19 cellular contexts compared by ENCODE assay signal in genomic region chr17:14875557-14876412, GRCh38.
"Had no signal": no experiment of that assay in that cellular context is flagged by ENCODE, and none has a peak within 500 bp of the region (broad histone marks: within the 10 kb centered on the region; RNA-seq: fewer than 3 reads in every experiment).

No MANE protein-coding gene starts in this region.

- H3K36me3 ChIP-seq: cardiac muscle cell, heart left ventricle, left lung, lower lobe of right lung, tibial artery, upper lobe of left lung had no signal

- H3K9me3 Mint-ChIP-seq: memory B cell; nephron; stimulated activated naive CD8-positive, alpha-beta T cell treated with anti-CD3 and anti-CD28 coated beads, Interleukin-15, Interleukin-2, amounts not matched to agents 100 ng/mL and 50 ng/mL, for 24 hours had no signal

- ATAC-seq: heart left ventricle, left lung, lower lobe of right lung had no signal

- H3K27me3 ChIP-seq: cardiac muscle cell, heart left ventricle, left lung, tibial artery, upper lobe of left lung had no signal

- H3K9me3 ChIP-seq: heart left ventricle, left lung, lower lobe of right lung, tibial artery, upper lobe of left lung had no signal

- H3K36me3 Mint-ChIP-seq: memory B cell, mesothelial cell of epicardium, naive B cell had no signal

- H3K4me3 Mint-ChIP-seq: memory B cell; mesothelial cell of epicardium; naive B cell; nephron; stimulated activated naive CD8-positive, alpha-beta T cell treated with anti-CD3 and anti-CD28 coated beads, Interleukin-15, Interleukin-2, amounts not matched to agents 100 ng/mL and 50 ng/mL, for 24 hours had no signal

- H3K4me3 ChIP-seq: cardiac muscle cell, heart left ventricle, left lung, lower lobe of right lung, tibial artery, upper lobe of left lung had no signal

- H3K27me3 Mint-ChIP-seq: memory B cell had no signal

- H3K4me1 ChIP-seq: heart left ventricle, left lung, lower lobe of right lung, tibial artery, upper lobe of left lung had no signal

- DNase-seq: effector memory CD4-positive, alpha-beta T cell; foreskin melanocyte; heart left ventricle; hippocampal formation; kidney glomerular epithelial cell; left lung; lower lobe of right lung; naive B cell; small intestine; stimulated activated CD4-positive, alpha-beta T cell treated with anti-CD3 and anti-CD28 coated beads, Interleukin-2, amount 100 ng/mL, for 48 hours; tibial artery; upper lobe of left lung had no signal

- H3K27ac Mint-ChIP-seq: memory B cell; mesothelial cell of epicardium; naive B cell; nephron; stimulated activated naive CD8-positive, alpha-beta T cell treated with anti-CD3 and anti-CD28 coated beads, Interleukin-15, Interleukin-2, amounts not matched to agents 100 ng/mL and 50 ng/mL, for 24 hours had no signal

- H3K27ac ChIP-seq: cardiac muscle cell, epithelial cell of prostate, heart left ventricle, left lung, lower lobe of right lung, tibial artery, upper lobe of left lung had no signal

- H3K4me1 Mint-ChIP-seq: memory B cell, mesothelial cell of epicardium, naive B cell, nephron had no signal

- FAIRE-seq: endometrium, small intestine had no signal
